In genomic region chr2:232447091-232447620, GRCh38 we compare ENCODE assay signal across 31 cellular contexts. TPM values are rescaled to one million over a fixed set of nuclear protein-coding genes. Genes with fewer than 3 reads are reported as not detected.
"Had no signal": no experiment of that assay in that cellular context is flagged by ENCODE, and none has a peak within 500 bp of the region (broad histone marks: within the 10 kb centered on the region; RNA-seq: fewer than 3 reads in every experiment).

No MANE protein-coding gene starts in this region.

- H3K36me3 Mint-ChIP-seq: activated naive CD4-positive, alpha-beta T cell treated with anti-CD3 and anti-CD28 coated beads, Interleukin-2, amount 10 ng/mL, durations not matched to agents 7 days and 5 days had no signal

- H3K9ac ChIP-seq: parathyroid adenoma had no signal

- DNase-seq: activated CD4-positive, alpha-beta T cell treated with anti-CD3 and anti-CD28 coated beads for 4 hours; activated CD4-positive, alpha-beta T cell treated with anti-CD3 and anti-CD28 coated beads, Interleukin-2, amount 50 U/mL, for 4 hours; activated CD8-positive, alpha-beta memory T cell treated with anti-CD3 and anti-CD28 coated beads, Interleukin-2, amount 50 U/mL, for 4 hours; activated gamma-delta T cell; activated naive CD4-positive, alpha-beta T cell treated with anti-CD3 and anti-CD28 coated beads, Interleukin-2, amount 10 ng/mL, durations not matched to agents 7 days and 5 days; activated T-cell treated with anti-CD3 and anti-CD28 coated beads, Interleukin-2, amount 50 U/mL, for 1 hour; effector CD8-positive, alpha-beta T cell; esophagus squamous epithelium; foreskin melanocyte; heart right ventricle; kidney glomerular epithelial cell; left lung; nephron progenitor cell; stimulated activated CD4-positive, alpha-beta T cell treated with anti-CD3 and anti-CD28 coated beads, Interleukin-15, amount 100 ng/mL, for 24 hours; stimulated activated CD4-positive, alpha-beta T cell treated with anti-CD3 and anti-CD28 coated beads, Interleukin-2, amount 100 ng/mL, for 24 hours; stimulated activated naive CD4-positive, alpha-beta T cell treated with Interleukin-2 at 50 U/mL for 16 hours; T-helper 9 cell; trophoblast cell had no signal

- H3K79me2 ChIP-seq: parathyroid adenoma had no signal

- H2AFZ ChIP-seq: parathyroid adenoma had no signal

- H3K36me3 ChIP-seq: breast epithelium, esophagus squamous epithelium, heart right ventricle, left lung, thoracic aorta had no signal

- H3K4me1 Mint-ChIP-seq: central memory CD8-positive, alpha-beta T cell had no signal

- H3K27ac Mint-ChIP-seq: activated naive CD4-positive, alpha-beta T cell treated with anti-CD3 and anti-CD28 coated beads, Interleukin-2, amount 10 ng/mL, durations not matched to agents 7 days and 5 days; activated T-helper 1 cell treated with anti-CD3 and anti-CD28 coated beads, Interleukin-12 subunit alpha, Interleukin-12 subunit beta, Interleukin-2, Interleukin-4 antibody, amounts not matched to agents 30 ng/mL and 10 ng/mL and 1 ng/mL, durations not matched to agents 14 hours and 24 hours and 36 hours; dendritic cell treated with granulocyte-macrophage colony-stimulating factor and Interleukin-4, amounts not matched to agents 40 ng/mL and 50 ng/mL, for 4 days; nephron progenitor cell had no signal

- H3K4me3 Mint-ChIP-seq: activated naive CD4-positive, alpha-beta T cell treated with anti-CD3 and anti-CD28 coated beads, Interleukin-2, amount 10 ng/mL, durations not matched to agents 7 days and 5 days; activated T-helper 1 cell treated with anti-CD3 and anti-CD28 coated beads, Interleukin-12 subunit alpha, Interleukin-12 subunit beta, Interleukin-2, Interleukin-4 antibody, amounts not matched to agents 30 ng/mL and 10 ng/mL and 1 ng/mL, durations not matched to agents 14 hours and 24 hours and 36 hours; central memory CD8-positive, alpha-beta T cell; dendritic cell treated with granulocyte-macrophage colony-stimulating factor and Interleukin-4, amounts not matched to agents 40 ng/mL and 50 ng/mL, for 4 days; nephron progenitor cell had no signal

- H3K27me3 ChIP-seq: breast epithelium had no signal

- H3K27me3 Mint-ChIP-seq: central memory CD8-positive, alpha-beta T cell had no signal

- H3K27ac ChIP-seq: breast epithelium, epithelial cell of prostate, esophagus squamous epithelium, heart right ventricle, left lung, parathyroid adenoma, psoas muscle, thoracic aorta, VCaP had no signal

- H3K4me1 ChIP-seq: breast epithelium, esophagus squamous epithelium, left lung, parathyroid adenoma had no signal

- ATAC-seq: heart right ventricle had no signal

- H3K4me3 ChIP-seq: breast epithelium, esophagus squamous epithelium, heart right ventricle, left lung, lung, psoas muscle, thoracic aorta had no signal

- H3K9me3 Mint-ChIP-seq: activated naive CD4-positive, alpha-beta T cell treated with anti-CD3 and anti-CD28 coated beads, Interleukin-2, amount 10 ng/mL, durations not matched to agents 7 days and 5 days; activated T-helper 1 cell treated with anti-CD3 and anti-CD28 coated beads, Interleukin-12 subunit alpha, Interleukin-12 subunit beta, Interleukin-2, Interleukin-4 antibody, amounts not matched to agents 30 ng/mL and 10 ng/mL and 1 ng/mL, durations not matched to agents 14 hours and 24 hours and 36 hours; central memory CD8-positive, alpha-beta T cell; dendritic cell treated with granulocyte-macrophage colony-stimulating factor and Interleukin-4, amounts not matched to agents 40 ng/mL and 50 ng/mL, for 4 days; nephron progenitor cell had no signal

- H3K9me3 ChIP-seq: breast epithelium, esophagus squamous epithelium, heart right ventricle, left lung, psoas muscle, thoracic aorta had no signal

RNA-seq across cellular contexts. Expression of gene ALPI, which starts 8.8 kb away (rescaled TPM):
- total RNA-seq: activated T-helper 1 cell treated with anti-CD3 and anti-CD28 coated beads, Interleukin-12 subunit alpha, Interleukin-12 subunit beta, Interleukin-2, Interleukin-4 antibody, amounts not matched to agents 30 ng/mL and 10 ng/mL and 1 ng/mL, durations not matched to agents 14 hours and 24 hours and 36 hours; esophagus squamous epithelium; glomerular endothelial cell; heart right ventricle; left lung; lung; psoas muscle; T-helper 1 cell treated with Interleukin-12 subunit alpha and Interleukin-12 subunit beta and Interleukin-4 antibody, amounts not matched to agents 30 ng/mL and 1 ng/mL, for 36 hours; thoracic aorta had no signal
- polyA plus RNA-seq: heart right ventricle, lung had no signal

RNA-seq across cellular contexts. Expression of gene ECEL1, which starts 40.5 kb away (rescaled TPM):
- total RNA-seq: activated T-helper 1 cell treated with anti-CD3 and anti-CD28 coated beads, Interleukin-12 subunit alpha, Interleukin-12 subunit beta, Interleukin-2, Interleukin-4 antibody, amounts not matched to agents 30 ng/mL and 10 ng/mL and 1 ng/mL, durations not matched to agents 14 hours and 24 hours and 36 hours; glomerular endothelial cell; T-helper 1 cell treated with Interleukin-12 subunit alpha and Interleukin-12 subunit beta and Interleukin-4 antibody, amounts not matched to agents 30 ng/mL and 1 ng/mL, for 36 hours had no signal

RNA-seq across cellular contexts. Expression of gene ALPG, which starts 40.5 kb away (rescaled TPM):
- total RNA-seq: activated T-helper 1 cell treated with anti-CD3 and anti-CD28 coated beads, Interleukin-12 subunit alpha, Interleukin-12 subunit beta, Interleukin-2, Interleukin-4 antibody, amounts not matched to agents 30 ng/mL and 10 ng/mL and 1 ng/mL, durations not matched to agents 14 hours and 24 hours and 36 hours; breast epithelium; esophagus squamous epithelium; glomerular endothelial cell; heart right ventricle; mucosa of gallbladder; psoas muscle; T-helper 1 cell treated with Interleukin-12 subunit alpha and Interleukin-12 subunit beta and Interleukin-4 antibody, amounts not matched to agents 30 ng/mL and 1 ng/mL, for 36 hours; thoracic aorta had no signal
- polyA plus RNA-seq: heart right ventricle, psoas muscle had no signal
